ENCODE assay signal across 20 cellular contexts in the genomic region with DNA sequence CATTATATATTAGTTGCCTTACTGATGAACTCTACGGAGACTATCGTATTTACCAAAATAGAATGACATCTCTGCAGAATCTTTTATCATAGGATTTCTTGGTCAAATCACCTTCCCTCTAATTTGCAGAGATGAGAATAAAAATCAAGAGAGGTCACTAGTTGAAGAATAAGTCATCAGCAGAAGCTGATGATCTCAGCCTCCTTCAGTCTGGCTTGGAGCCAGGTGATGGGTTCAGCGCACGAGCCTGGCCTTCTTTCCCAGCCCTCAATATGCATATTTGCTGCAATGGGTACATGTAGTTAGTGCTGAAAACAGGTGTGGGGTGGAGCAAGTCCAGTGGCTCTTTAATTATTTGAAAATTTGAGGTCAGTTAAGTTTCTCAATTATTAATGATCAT.
DNase-seq lines count a peak whose midpoint lies in the region; TF ChIP-seq lines count a peak whose summit lies in the region.
"Had no signal": no experiment of that assay in that cellular context is flagged by ENCODE, and none has a peak within 500 bp of the region (broad histone marks: within the 10 kb centered on the region; RNA-seq: fewer than 3 reads in every experiment).

No MANE protein-coding gene starts in this region.

- H3K36me3 ChIP-seq in HEK293 (ENCODE audit: control insufficient read depth in 2 of 2, insufficient read depth in 1 of 2, low read length in 2 of 2) = no peaks in the 10 kb centered on the region
- H3K36me3 ChIP-seq: SJSA1 had no signal

- CTCF ChIA-PET in HEK293 (lab: Yijun Ruan, JAX) = no interaction called here

- H3K27ac Mint-ChIP-seq in nephron = peak overlapping the region in 2 of 3 experiments; percentile 81 to 99
- H3K27ac Mint-ChIP-seq: activated CD4-positive, alpha-beta memory T cell treated with anti-CD3 and anti-CD28 coated beads for 36 hours; natural killer cell; T-helper 17 cell had no signal

- H3K9me3 ChIP-seq in HEK293 (ENCODE audit: control insufficient read depth, insufficient read depth, low read depth, low read length) = no peaks in the 10 kb centered on the region
- H3K9me3 ChIP-seq: SJSA1 had no signal

- TF ChIP-seq CTCF in HEK293 (tag by site-specific recombination; IDR thresholded peaks at IDR 0.05) (no peak), nephron (IDR thresholded peaks at IDR 0.05; ENCODE audit: unreplicated experiment in 3 of 3) (no peak)

- DNase-seq in NCI-H226 = peak; percentile 31
- peak; percentile 19 for DNase-seq in ecto neural progenitor cell (ENCODE audit: low spot score)
- DNase-seq in activated T-cell treated with anti-CD3 and anti-CD28 coated beads for 4 hours = no peak
- DNase-seq in nucleus accumbens (lab: John Stamatoyannopoulos, UW) = no peak
- no peak for DNase-seq in SKM-1 (lab: John Stamatoyannopoulos, UW; ENCODE audit: unreplicated experiment)
- DNase-seq: activated CD4-positive, alpha-beta memory T cell treated with anti-CD3 and anti-CD28 coated beads for 36 hours; activated CD4-positive, CD25-positive, alpha-beta regulatory T cell treated with anti-CD3 and anti-CD28 coated beads, Interleukin-2, amount 50 U/mL, for 72 hours; activated CD8-positive, alpha-beta memory T cell treated with anti-CD3 and anti-CD28 coated beads, Interleukin-2, amount 50 U/mL, for 4 hours; activated naive CD4-positive, alpha-beta T cell treated with anti-CD3 and anti-CD28 coated beads, Interleukin-2, amount 50 U/mL, for 16 hours; cortex of kidney; GOT3; natural killer cell; NCI-H1694; NCI-H524 treated with DMSO at 0.1 percent for 48 hours; stimulated activated naive CD4-positive, alpha-beta T cell; T-helper 17 cell had no signal

- POLR2A ChIA-PET in HEK293 (lab: Yijun Ruan, JAX) = no interaction called here

- no peaks in the 10 kb centered on the region for H3K36me3 Mint-ChIP-seq in nephron (ENCODE audit: low read depth)
- H3K36me3 Mint-ChIP-seq: activated CD4-positive, alpha-beta memory T cell treated with anti-CD3 and anti-CD28 coated beads for 36 hours; natural killer cell had no signal

- H3K27ac ChIP-seq in HEK293 (ENCODE audit: extremely low read depth, low read depth, low read length) = no peak overlapping the region
- H3K27ac ChIP-seq: C4-2B, SJSA1 had no signal

- H3K4me3 Mint-ChIP-seq in nephron = no peak overlapping the region
- H3K4me3 Mint-ChIP-seq: activated CD4-positive, alpha-beta memory T cell treated with anti-CD3 and anti-CD28 coated beads for 36 hours; natural killer cell; T-helper 17 cell had no signal

- peaks cover 4% of the 10 kb centered on the region for H3K27me3 Mint-ChIP-seq in nephron (ENCODE audit: low read depth)

- H3K4me1 ChIP-seq in HEK293 (ENCODE audit: control insufficient read depth, insufficient read depth, low read length) = peaks cover 10% of the 10 kb centered on the region

- H3K4me1 Mint-ChIP-seq in nephron = peaks cover 79% of the 10 kb centered on the region

- no peaks in the 10 kb centered on the region for H3K9me3 Mint-ChIP-seq in nephron
- H3K9me3 Mint-ChIP-seq: activated CD4-positive, alpha-beta memory T cell treated with anti-CD3 and anti-CD28 coated beads for 36 hours; natural killer cell had no signal

- no peak overlapping the region for H3K4me3 ChIP-seq in HEK293 (ENCODE audit: low read depth, low read length)
- H3K4me3 ChIP-seq: SJSA1 had no signal

TF ChIP-seq in HEK293, 187 proteins besides CTCF, POLR2A, EP300 and RAD21:
- TF ChIP-seq ZNF121 (tag by site-specific recombination; IDR thresholded peaks at IDR 0.05) (no peak), ZNF660 (tag by site-specific recombination; IDR thresholded peaks at IDR 0.05) (peak; percentile 34; the same call in 1 of the 2 replicates), KLF8 (tag by site-specific recombination; IDR thresholded peaks at IDR 0.05) (no peak), ZNF10 (tag by site-specific recombination; IDR thresholded peaks at IDR 0.05) (peak; percentile 95), ZNF629 (tag by site-specific recombination; IDR thresholded peaks at IDR 0.05) (0 out of 2 replicates have a peak, but pooled peaks have one; percentile 18), GFI1B (tag by site-specific recombination; IDR thresholded peaks at IDR 0.05) (no peak), ZNF555 (tag by site-specific recombination; conservative IDR thresholded peaks at IDR 0.05) (no peak)
- TF ChIP-seq, protein P1, sequence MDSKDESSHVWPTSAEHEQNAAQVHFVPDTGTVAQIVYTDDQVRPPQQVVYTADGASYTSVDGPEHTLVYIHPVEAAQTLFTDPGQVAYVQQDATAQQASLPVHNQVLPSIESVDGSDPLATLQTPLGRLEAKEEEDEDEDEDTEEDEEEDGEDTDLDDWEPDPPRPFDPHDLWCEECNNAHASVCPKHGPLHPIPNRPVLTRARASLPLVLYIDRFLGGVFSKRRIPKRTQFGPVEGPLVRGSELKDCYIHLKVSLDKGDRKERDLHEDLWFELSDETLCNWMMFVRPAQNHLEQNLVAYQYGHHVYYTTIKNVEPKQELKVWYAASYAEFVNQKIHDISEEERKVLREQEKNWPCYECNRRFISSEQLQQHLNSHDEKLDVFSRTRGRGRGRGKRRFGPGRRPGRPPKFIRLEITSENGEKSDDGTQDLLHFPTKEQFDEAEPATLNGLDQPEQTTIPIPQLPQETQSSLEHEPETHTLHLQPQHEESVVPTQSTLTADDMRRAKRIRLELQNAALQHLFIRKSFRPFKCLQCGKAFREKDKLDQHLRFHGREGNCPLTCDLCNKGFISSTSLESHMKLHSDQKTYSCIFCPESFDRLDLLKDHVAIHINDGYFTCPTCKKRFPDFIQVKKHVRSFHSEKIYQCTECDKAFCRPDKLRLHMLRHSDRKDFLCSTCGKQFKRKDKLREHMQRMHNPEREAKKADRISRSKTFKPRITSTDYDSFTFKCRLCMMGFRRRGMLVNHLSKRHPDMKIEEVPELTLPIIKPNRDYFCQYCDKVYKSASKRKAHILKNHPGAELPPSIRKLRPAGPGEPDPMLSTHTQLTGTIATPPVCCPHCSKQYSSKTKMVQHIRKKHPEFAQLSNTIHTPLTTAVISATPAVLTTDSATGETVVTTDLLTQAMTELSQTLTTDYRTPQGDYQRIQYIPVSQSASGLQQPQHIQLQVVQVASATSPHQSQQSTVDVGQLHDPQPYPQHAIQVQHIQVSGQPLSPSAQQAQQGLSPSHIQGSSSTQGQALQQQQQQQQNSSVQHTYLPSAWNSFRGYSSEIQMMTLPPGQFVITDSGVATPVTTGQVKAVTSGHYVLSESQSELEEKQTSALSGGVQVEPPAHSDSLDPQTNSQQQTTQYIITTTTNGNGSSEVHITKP (tag by site-specific recombination; IDR thresholded peaks at IDR 0.05) = no peak

Comparison
In these comparisons a context has a peak if more than half of its experiments do, and no peak if none do; other contexts are left out.
1. DNase-seq: peak in NCI-H226 (single experiment) and ecto neural progenitor cell (single experiment); none in activated T-cell treated with anti-CD3 and anti-CD28 coated beads for 4 hours (single experiment), nucleus accumbens (0 of 56) and SKM-1 (single experiment).